Comparison of ENCODE assay signal across 8 cellular contexts in genomic region chr10:26725837-26726727, GRCh38. TPM values are rescaled to one million over a fixed set of nuclear protein-coding genes. Genes with fewer than 3 reads are reported as not detected.
A peak's percentile ranks its signal among the peaks of the same experiment; 100 is the strongest.
DNase-seq lines count a peak whose midpoint lies in the region; ATAC-seq lines count a peak whose summit lies in the region.

No MANE protein-coding gene starts in this region.

- H3K9ac ChIP-seq in trophoblast cell (ENCODE audit: low read length): no peak overlapping the region

- H3K4ac ChIP-seq in trophoblast cell (ENCODE audit: low read depth, low read length): no peak overlapping the region

- H2BK5ac ChIP-seq in trophoblast cell (ENCODE audit: low read depth, low read length, poor library complexity): no peak overlapping the region

- WGBS in trophoblast cell (ENCODE audit: extremely low coverage, insufficient coverage, insufficient read length): no CpG with 5 or more reads among the region's 8 CpGs

- no peaks in the 10 kb centered on the region for H3K79me2 ChIP-seq in trophoblast cell (ENCODE audit: control insufficient read depth, insufficient read depth, low read length, poor library complexity)

- H2AK5ac ChIP-seq in trophoblast cell (ENCODE audit: low read length): no peak overlapping the region

- H2BK12ac ChIP-seq in trophoblast cell (ENCODE audit: low read length): no peak overlapping the region

- no peak overlapping the region for H4K91ac ChIP-seq in trophoblast cell (ENCODE audit: low read depth, low read length)

- H3K27me3 Mint-ChIP-seq in activated naive CD4-positive, alpha-beta T cell treated with anti-CD3 and anti-CD28 coated beads for 36 hours (ENCODE audit: low read depth): no peaks in the 10 kb centered on the region

- H3K9me3 ChIP-seq in trophoblast cell (ENCODE audit: insufficient read depth, low read depth, low read length): no peaks in the 10 kb centered on the region

- H3K14ac ChIP-seq in trophoblast cell (ENCODE audit: low read length): no peak overlapping the region

- peaks cover 0 to 3% of the 10 kb centered on the region in 2 experiments for H3K4me1 ChIP-seq in trophoblast cell (ENCODE audit: control insufficient read depth in 1 of 2, insufficient read depth in 2 of 2, low read length in 2 of 2)

- peak; percentile 61 for DNase-seq in DMS 273 (lab: John Stamatoyannopoulos, UW; ENCODE audit: unreplicated experiment)
- DNase-seq in DMS 273 treated with DMSO at 0.1 percent for 48 hours (lab: John Stamatoyannopoulos, UW): no peak
- peak; percentile 72 for DNase-seq in OCI-M1 (lab: John Stamatoyannopoulos, UW)
- DNase-seq in activated naive CD4-positive, alpha-beta T cell treated with anti-CD3 and anti-CD28 coated beads for 36 hours: peak; percentile 51
- peak; percentile 18 for DNase-seq in glomerular endothelial cell (ENCODE audit: extremely low read depth, low read depth, low spot score)
- DNase-seq in trophoblast cell: peak; percentile 7 to 72

- CTCF ChIA-PET in activated naive CD4-positive, alpha-beta T cell treated with anti-CD3 and anti-CD28 coated beads for 36 hours (lab: Charles Lee): interaction anchor here (0.7 to 7.0 kb wide), 33 partner anchors 9 to 806 kb away, joined by 3 to 145 read pairs (median 4); no protein-coding TSS in a partner anchor

- no peak overlapping the region for H2BK120ac ChIP-seq in trophoblast cell (ENCODE audit: insufficient read depth, low read length, poor library complexity)

- no peak overlapping the region for H3K23ac ChIP-seq in trophoblast cell (ENCODE audit: low read length)

- intact Hi-C loops in activated naive CD4-positive, alpha-beta T cell treated with anti-CD3 and anti-CD28 coated beads for 36 hours (cut with micrococcal nuclease): loop anchor here (1.0 to 10.0 kb wide), 4 partner anchors 135 to 639 kb away; no protein-coding TSS in a partner anchor

- peaks cover 46% of the 10 kb centered on the region for H3K36me3 Mint-ChIP-seq in activated naive CD4-positive, alpha-beta T cell treated with anti-CD3 and anti-CD28 coated beads for 36 hours (ENCODE audit: low read depth)

- no peak overlapping the region for H3K4me2 ChIP-seq in trophoblast cell (ENCODE audit: low read length)

- H3K18ac ChIP-seq in trophoblast cell (ENCODE audit: low read length): no peak overlapping the region

- no peak overlapping the region for H4K12ac ChIP-seq in trophoblast cell (ENCODE audit: low read depth, low read length)

- no peaks in the 10 kb centered on the region for H3K79me1 ChIP-seq in trophoblast cell (ENCODE audit: low read length)

- H3K27ac ChIP-seq in trophoblast cell (ENCODE audit: low read depth, low read length): no peak overlapping the region

- peaks cover 11 to 15% of the 10 kb centered on the region in 2 experiments for H3K36me3 ChIP-seq in trophoblast cell (ENCODE audit: control insufficient read depth in 1 of 2, insufficient read depth in 2 of 2, low read length in 2 of 2)

- no peak overlapping the region for H3K27ac Mint-ChIP-seq in activated naive CD4-positive, alpha-beta T cell treated with anti-CD3 and anti-CD28 coated beads for 36 hours

- no peak overlapping the region for H3K4me3 ChIP-seq in trophoblast cell (ENCODE audit: low read depth, low read length)

- H4K8ac ChIP-seq in trophoblast cell (ENCODE audit: low read depth, low read length): no peak overlapping the region

- H3K27me3 ChIP-seq in trophoblast cell (ENCODE audit: insufficient read depth, low read length): no peaks in the 10 kb centered on the region

- ATAC-seq in HG02759 (IDR thresholded peaks at IDR 0.05; ENCODE audit: unreplicated experiment): peak; percentile 64
- no peak for ATAC-seq in GM21619 (IDR thresholded peaks at IDR 0.05; ENCODE audit: unreplicated experiment)

- no peak overlapping the region for H3K4me3 Mint-ChIP-seq in activated naive CD4-positive, alpha-beta T cell treated with anti-CD3 and anti-CD28 coated beads for 36 hours

- no peaks in the 10 kb centered on the region for H3K4me1 Mint-ChIP-seq in activated naive CD4-positive, alpha-beta T cell treated with anti-CD3 and anti-CD28 coated beads for 36 hours (ENCODE audit: low read depth)

- no peak overlapping the region for H2AFZ ChIP-seq in trophoblast cell (ENCODE audit: insufficient read depth, low read length, poor library complexity)

- H3K9me3 Mint-ChIP-seq in activated naive CD4-positive, alpha-beta T cell treated with anti-CD3 and anti-CD28 coated beads for 36 hours: no peaks in the 10 kb centered on the region

RNA-seq across cellular contexts. Expression of gene PDSS1, which starts 28.6 kb away (rescaled TPM):
- total RNA-seq in activated naive CD4-positive, alpha-beta T cell treated with anti-CD3 and anti-CD28 coated beads for 36 hours: 10 to 100 TPM; 14.5 to 16.0 TPM
- total RNA-seq in glomerular endothelial cell: 4.7 and 9.7 TPM in 2 replicates
- polyA plus RNA-seq in trophoblast cell (2013): 6.1 and 6.2 TPM in 2 replicates
